In genomic region chr11:87031433-87032170, GRCh38 we compare ENCODE assay signal across 1 cellular context.
TF ChIP-seq lines count a peak whose summit lies in the region.

No MANE protein-coding gene starts in this region.

TF ChIP-seq in HEK293, 187 proteins besides CTCF, POLR2A, EP300 and RAD21 (continued from another document):
- TF ChIP-seq ZNF513 (tag by site-specific recombination; IDR thresholded peaks at IDR 0.05), result no peak
